ENCODE assay signal across 14 cellular contexts in genomic region chr7:108066486-108066885, GRCh38.
"Had no signal": no experiment of that assay in that cellular context is flagged by ENCODE, and none has a peak within 500 bp of the region (broad histone marks: within the 10 kb centered on the region; RNA-seq: fewer than 3 reads in every experiment).

No MANE protein-coding gene starts in this region.

- DNase-seq: activated CD4-positive, alpha-beta T cell treated with anti-CD3 and anti-CD28 coated beads, Interleukin-2, amount 10 ng/mL, durations not matched to agents 7 days and 5 days; activated CD4-positive, CD25-positive, alpha-beta regulatory T cell; activated CD8-positive, alpha-beta memory T cell treated with anti-CD3 and anti-CD28 coated beads for 24 hours; activated T-cell treated with anti-CD3 and anti-CD28 coated beads for 4 hours; heart right ventricle; islet precursor cell; left ventricle myocardium inferior; ovary; stimulated activated CD4-positive, alpha-beta T cell treated with anti-CD3 and anti-CD28 coated beads, Interleukin-4, amount 100 ng/mL, for 4 hours; stimulated activated naive CD8-positive, alpha-beta T cell treated with anti-CD3 and anti-CD28 coated beads, Interleukin-15, amount 100 ng/mL, for 72 hours; T-helper 2 cell had no signal

- H3K4me3 ChIP-seq: esophagus muscularis mucosa, heart right ventricle, left ventricle myocardium inferior, ovary, skin epidermis, thoracic aorta had no signal

- H3K9me3 ChIP-seq: esophagus muscularis mucosa, heart right ventricle, left ventricle myocardium inferior, ovary, thoracic aorta had no signal

- H3K4me1 ChIP-seq: esophagus muscularis mucosa, heart right ventricle, left ventricle myocardium inferior had no signal

- H3K27ac ChIP-seq: esophagus muscularis mucosa, heart right ventricle, left ventricle myocardium inferior, ovary, skin epidermis, thoracic aorta had no signal

- H3K27me3 ChIP-seq: esophagus muscularis mucosa, heart right ventricle, ovary had no signal

- ATAC-seq: heart right ventricle; stimulated activated naive CD8-positive, alpha-beta T cell treated with anti-CD3 and anti-CD28 coated beads, Interleukin-15, amount 100 ng/mL, for 72 hours had no signal
